8 cellular contexts compared by ENCODE assay signal in the genomic region with DNA sequence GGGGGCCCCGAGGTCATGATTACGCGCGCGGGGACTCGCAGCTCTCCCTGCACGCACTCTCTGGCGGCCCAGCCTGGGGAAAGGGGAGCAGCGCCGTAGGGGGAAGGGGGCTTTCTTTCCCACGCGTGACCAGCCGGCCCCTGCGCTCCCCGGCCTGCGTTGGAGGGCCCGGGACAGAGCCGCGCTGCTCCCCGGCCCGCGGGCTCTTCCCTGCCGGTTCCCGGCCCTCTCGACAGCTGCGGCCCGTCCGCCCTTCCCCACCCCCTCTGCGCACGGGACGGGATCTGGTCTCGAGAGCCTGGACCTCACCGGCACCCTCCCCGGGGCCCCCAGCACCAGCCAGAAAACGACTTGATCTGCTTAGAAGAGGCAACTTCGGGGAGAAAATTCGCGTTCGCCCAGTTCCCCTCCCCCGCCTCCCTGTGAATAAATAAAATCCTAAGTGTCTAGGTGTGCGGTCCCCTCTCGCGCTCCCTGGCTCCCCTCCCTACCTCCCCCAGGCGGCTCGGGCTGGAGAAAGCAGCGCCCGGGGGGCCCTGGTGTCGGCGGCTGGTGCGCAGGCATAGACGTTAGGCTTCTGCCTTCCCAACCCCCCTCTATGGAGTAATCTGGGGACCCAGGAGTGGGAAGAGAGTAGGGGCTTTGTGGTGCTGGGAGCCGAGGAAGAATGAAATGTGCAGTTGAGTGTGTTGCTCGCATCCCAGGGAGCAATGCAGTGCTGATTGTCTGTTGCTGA. TPM values are rescaled to one million over a fixed set of nuclear protein-coding genes. Genes with fewer than 3 reads are reported as not detected.
DNase-seq lines count a peak whose midpoint lies in the region; ATAC-seq and TF ChIP-seq lines count a peak whose summit lies in the region.

No MANE protein-coding gene starts in this region.

- H3K4me3 Mint-ChIP-seq in activated CD8-positive, alpha-beta T cell treated with anti-CD3 and anti-CD28 coated beads for 36 hours: no peak overlapping the region

- no peaks in the 10 kb centered on the region for H4K20me1 ChIP-seq in fibroblast of lung (ENCODE audit: control insufficient read depth, extremely low read depth, insufficient read depth, low read length)

- H3K36me3 ChIP-seq in Panc1 (ENCODE audit: control insufficient read depth, insufficient read depth, low read length) (no peaks in the 10 kb centered on the region), fibroblast of lung (ENCODE audit: control insufficient read depth, insufficient read depth, low read length) (no peaks in the 10 kb centered on the region), muscle layer of duodenum (ENCODE audit: control insufficient read depth in 1 of 2, insufficient read depth in 2 of 2, low read length in 2 of 2) (no peaks in the 10 kb centered on the region)

- H3K4me1 ChIP-seq in Panc1 (ENCODE audit: control insufficient read depth, insufficient read depth, low read length): peaks cover 19% of the 10 kb centered on the region
- H3K4me1 ChIP-seq in fibroblast of lung (ENCODE audit: control insufficient read depth, extremely low read depth, insufficient read depth, low read length): peaks cover 2% of the 10 kb centered on the region
- H3K4me1 ChIP-seq in muscle layer of duodenum (ENCODE audit: control insufficient read depth in 1 of 2, insufficient read depth in 2 of 2, low read length in 2 of 2): peaks cover 0 to 9% of the 10 kb centered on the region in 2 donors

- peaks cover 4% of the 10 kb centered on the region for H3K4me1 Mint-ChIP-seq in activated CD8-positive, alpha-beta T cell treated with anti-CD3 and anti-CD28 coated beads for 36 hours (ENCODE audit: low read depth)

- H3K9me3 ChIP-seq in Panc1 (ENCODE audit: control insufficient read depth, insufficient read depth, low read depth, low read length): no peaks in the 10 kb centered on the region
- no peaks in the 10 kb centered on the region for H3K9me3 ChIP-seq in fibroblast of lung (ENCODE audit: control insufficient read depth, insufficient read depth, low read depth, low read length)
- no peaks in the 10 kb centered on the region for H3K9me3 ChIP-seq in muscle layer of duodenum (ENCODE audit: control insufficient read depth in 1 of 2, low read length in 2 of 2)

- TF ChIP-seq CTCF in GM13977 (IDR thresholded peaks at IDR 0.05; ENCODE audit: extremely low read depth, insufficient read depth, missing control alignments) (no peak), Panc1 (IDR thresholded peaks at IDR 0.05) (peak; percentile 60), fibroblast of lung (conservative IDR thresholded peaks at IDR 0.05 in 1 of 2, IDR thresholded peaks at IDR 0.05 in 1 of 2; ENCODE audit: low read depth in 1 of 2, low read length in 2 of 2) (peak in 1 of 2 donors; percentile 0)
- TF ChIP-seq CTCF in activated CD8-positive, alpha-beta T cell treated with anti-CD3 and anti-CD28 coated beads for 36 hours (IDR thresholded peaks at IDR 0.05): no peak

- H3K27ac ChIP-seq in Panc1 (ENCODE audit: low read length) (peak overlapping the region; percentile 99), fibroblast of lung (ENCODE audit: insufficient read depth, low read length) (peak overlapping the region; percentile 96), muscle layer of duodenum (ENCODE audit: low read length) (peak overlapping the region; percentile 46)

- peak overlapping the region; percentile 88 to 98 for H3K4me3 ChIP-seq in Panc1 (ENCODE audit: low read depth in 2 of 2, low read length in 2 of 2)
- peak overlapping the region; percentile 55 to 83 (median 76) for H3K4me3 ChIP-seq in fibroblast of lung (replicated peaks in 1 of 4; ENCODE audit: control extremely low read depth in 1 of 4, insufficient read depth in 1 of 4, low read depth in 3 of 4, low read length in 4 of 4)
- peak overlapping the region; percentile 41 to 89 for H3K4me3 ChIP-seq in muscle layer of duodenum (ENCODE audit: low read depth in 1 of 2, low read length in 2 of 2)

- peak overlapping the region; percentile 87 for H3K9ac ChIP-seq in fibroblast of lung (ENCODE audit: insufficient read depth, low read length)

- peaks cover 29% of the 10 kb centered on the region for H3K79me2 ChIP-seq in fibroblast of lung (ENCODE audit: control insufficient read depth, insufficient read depth, low read length)

- H2AFZ ChIP-seq in fibroblast of lung (ENCODE audit: low read length): peak overlapping the region; percentile 70

- H3K27ac Mint-ChIP-seq in activated CD8-positive, alpha-beta T cell treated with anti-CD3 and anti-CD28 coated beads for 36 hours: no peak overlapping the region

- H3K4me2 ChIP-seq in fibroblast of lung (ENCODE audit: extremely low read depth, insufficient read depth, low read length): peak overlapping the region; percentile 87

- POLR2A ChIA-PET in Panc1 (lab: Charles Lee): interaction anchor here (0.7 to 1.2 kb wide), 2 partner anchors 148 to 542 kb away, joined by 3 to 4 read pairs; no protein-coding TSS in a partner anchor
- POLR2A ChIA-PET in activated CD8-positive, alpha-beta T cell treated with anti-CD3 and anti-CD28 coated beads for 36 hours (lab: Charles Lee): no interaction called here

- intact Hi-C loops in Panc1 (cut with micrococcal nuclease; ENCODE audit: unreplicated experiment): loop anchor here (2.0 to 10.0 kb wide), 3 partner anchors 132 to 698 kb away; no protein-coding TSS in a partner anchor
- intact Hi-C loops in activated CD8-positive, alpha-beta T cell treated with anti-CD3 and anti-CD28 coated beads for 36 hours (cut with micrococcal nuclease): no loop called here

- H3K27me3 ChIP-seq in Panc1 (ENCODE audit: control insufficient read depth, insufficient read depth, low read length) (no peaks in the 10 kb centered on the region), fibroblast of lung (ENCODE audit: control insufficient read depth, insufficient read depth, low read length) (no peaks in the 10 kb centered on the region), muscle layer of duodenum (ENCODE audit: low read depth, low read length) (no peaks in the 10 kb centered on the region)

- H3K27me3 Mint-ChIP-seq in activated CD8-positive, alpha-beta T cell treated with anti-CD3 and anti-CD28 coated beads for 36 hours: peaks cover 24% of the 10 kb centered on the region

- DNase-seq in GM13977 (ENCODE audit: low spot score) (peak; percentile 31), Panc1 (ENCODE audit: low read depth, low spot score) (no peak), fibroblast of lung (ENCODE audit: low read depth in 2 of 2) (peak; percentile 25 to 50)
- no peak for DNase-seq in activated CD8-positive, alpha-beta T cell treated with anti-CD3 and anti-CD28 coated beads for 36 hours
- no peak for DNase-seq in activated effector memory CD4-positive, alpha-beta T cell treated with Interleukin-2 at 50 U/mL for 16 hours

- CTCF ChIA-PET in Panc1 (lab: Charles Lee): interaction anchor here (0.6 to 0.7 kb wide), 2 partner anchors 95 to 553 kb away, joined by 3 to 4 read pairs; no protein-coding TSS in a partner anchor
- CTCF ChIA-PET in activated CD8-positive, alpha-beta T cell treated with anti-CD3 and anti-CD28 coated beads for 36 hours (lab: Charles Lee): no interaction called here

- peaks cover 3% of the 10 kb centered on the region for H3K36me3 Mint-ChIP-seq in activated CD8-positive, alpha-beta T cell treated with anti-CD3 and anti-CD28 coated beads for 36 hours (ENCODE audit: low read depth)

- ATAC-seq in Panc1: peak; percentile 83
- no peak for ATAC-seq in activated CD8-positive, alpha-beta T cell treated with anti-CD3 and anti-CD28 coated beads for 36 hours
- ATAC-seq in HG03520 (IDR thresholded peaks at IDR 0.05; ENCODE audit: unreplicated experiment): no peak
- ATAC-seq in GM18858 (IDR thresholded peaks at IDR 0.05; ENCODE audit: unreplicated experiment): no peak

- TSS peak; percentile 96 for BruUV-seq in Panc1 (replicated peaks; lab: Mats Ljungman, UMichigan)

- no peaks in the 10 kb centered on the region for H3K9me3 Mint-ChIP-seq in activated CD8-positive, alpha-beta T cell treated with anti-CD3 and anti-CD28 coated beads for 36 hours

- in situ Hi-C loops in GM13977 (cut with MboI; ENCODE audit: low pct_unique_long_range_greater_than_20kb, low sequenced_read_pairs, unreplicated experiment) (no loop called here), Panc1 (cut with HindIII; ENCODE audit: low pct_unique_long_range_greater_than_20kb, low sequenced_read_pairs) (no loop called here)

RNA-seq across cellular contexts. Expression of gene FIGN, which starts 0.8 kb away (rescaled TPM):
- total RNA-seq in Panc1 (2021; ENCODE audit: unreplicated experiment): 19.5 TPM
- 6.1 TPM for polyA plus RNA-seq in Panc1 (2012; ENCODE audit: insufficient read length)
- 0.51 and 1.5 TPM in 2 replicates for total RNA-seq in fibroblast of lung
- polyA plus RNA-seq in fibroblast of lung: 1.3 and 1.6 TPM in 2 replicates
- 0.96 and 1.8 TPM in 2 replicates for polyA plus RNA-seq in fibroblast of lung (2012)
- polyA minus RNA-seq in fibroblast of lung (ENCODE audit: low replicate concordance): 1.6 and 3.2 TPM in 2 replicates
- not detected for total RNA-seq in activated CD8-positive, alpha-beta T cell treated with anti-CD3 and anti-CD28 coated beads for 36 hours

Comparison
In these comparisons a context has a peak if more than half of its experiments do, and no peak if none do; other contexts are left out.
1. DNase-seq: peak in GM13977 (single experiment) and fibroblast of lung (2 of 2); none in Panc1 (single experiment), activated CD8-positive, alpha-beta T cell treated with anti-CD3 and anti-CD28 coated beads for 36 hours (single experiment) and activated effector memory CD4-positive, alpha-beta T cell treated with Interleukin-2 at 50 U/mL for 16 hours (single experiment).
2. H3K27ac ChIP-seq: peak in every context shown above with its lines; median percentile 99 in Panc1; 96 in fibroblast of lung; 46 in muscle layer of duodenum.
3. Peak in every context shown above with its lines, with median percentiles within 50 percentile points of each other: H3K4me3 ChIP-seq.